Comparison of ENCODE assay signal across 19 cellular contexts in the genomic region with DNA sequence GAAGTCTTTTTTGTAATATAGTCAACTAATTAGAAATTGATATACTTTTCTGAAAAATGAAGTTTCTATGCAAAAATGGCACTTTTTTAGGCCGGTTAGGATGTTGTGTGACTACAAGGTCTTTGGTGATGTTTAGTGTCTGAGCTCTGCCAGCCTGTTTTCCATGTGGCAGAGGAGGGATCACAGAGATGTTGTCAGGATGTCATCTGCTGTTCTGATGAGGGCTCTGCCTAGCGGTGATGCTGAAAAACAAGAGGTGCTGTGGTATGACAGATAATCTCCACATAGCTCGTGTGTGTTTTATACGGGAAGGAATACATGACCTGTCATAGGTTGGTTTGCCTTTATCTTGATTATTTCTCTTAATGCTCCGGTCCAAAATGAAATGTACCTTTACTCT.
"Had no signal": no experiment of that assay in that cellular context is flagged by ENCODE, and none has a peak within 500 bp of the region (broad histone marks: within the 10 kb centered on the region; RNA-seq: fewer than 3 reads in every experiment).

No MANE protein-coding gene starts in this region.

- H3K27me3 ChIP-seq: brain microvascular endothelial cell, hepatocyte, left lung, stomach, testis, upper lobe of left lung had no signal

- H3K9me3 Mint-ChIP-seq: activated CD4-positive, alpha-beta T cell treated with anti-CD3 and anti-CD28 coated beads, Interleukin-2, amount 10 ng/mL, durations not matched to agents 24 days and 14 days; activated naive CD8-positive, alpha-beta T cell treated with anti-CD3 and anti-CD28 coated beads, Interleukin-2, amount 10 ng/mL, durations not matched to agents 7 days and 5 days; central memory CD8-positive, alpha-beta T cell; naive thymus-derived CD4-positive, alpha-beta T cell had no signal

- H3K9me3 ChIP-seq: left lung, mucosa of descending colon, stomach, testis, upper lobe of left lung had no signal

- H3K4me3 ChIP-seq: coronary artery, hepatocyte, left lung, mucosa of descending colon, stomach, testis, upper lobe of left lung had no signal

- H3K27ac ChIP-seq: brain microvascular endothelial cell, coronary artery, hepatocyte, left lung, parathyroid adenoma, stomach, testis, upper lobe of left lung had no signal

- H3K4me3 Mint-ChIP-seq: activated CD4-positive, alpha-beta T cell treated with anti-CD3 and anti-CD28 coated beads, Interleukin-2, amount 10 ng/mL, durations not matched to agents 24 days and 14 days; activated CD8-positive, alpha-beta T cell treated with anti-CD3 and anti-CD28 coated beads, Interleukin-2, amount 10 ng/mL, durations not matched to agents 7 days and 5 days; activated naive CD8-positive, alpha-beta T cell treated with anti-CD3 and anti-CD28 coated beads, Interleukin-2, amount 10 ng/mL, durations not matched to agents 7 days and 5 days; central memory CD8-positive, alpha-beta T cell; naive thymus-derived CD4-positive, alpha-beta T cell had no signal

- ATAC-seq: activated CD8-positive, alpha-beta T cell treated with anti-CD3 and anti-CD28 coated beads, Interleukin-2, amount 10 ng/mL, durations not matched to agents 7 days and 5 days; esophagus mucosa; left lung; mucosa of descending colon; naive thymus-derived CD4-positive, alpha-beta T cell had no signal

- H3K27me3 Mint-ChIP-seq: activated CD4-positive, alpha-beta T cell treated with anti-CD3 and anti-CD28 coated beads, Interleukin-2, amount 10 ng/mL, durations not matched to agents 24 days and 14 days; activated naive CD8-positive, alpha-beta T cell treated with anti-CD3 and anti-CD28 coated beads, Interleukin-2, amount 10 ng/mL, durations not matched to agents 7 days and 5 days; central memory CD8-positive, alpha-beta T cell; naive thymus-derived CD4-positive, alpha-beta T cell had no signal

- H2AFZ ChIP-seq: hepatocyte, parathyroid adenoma had no signal

- H3K4me2 ChIP-seq: hepatocyte had no signal

- H3K4me1 ChIP-seq: left lung, parathyroid adenoma, testis, upper lobe of left lung had no signal

- DNase-seq: activated CD4-positive, alpha-beta T cell treated with anti-CD3 and anti-CD28 coated beads, Interleukin-2, amount 10 ng/mL, durations not matched to agents 24 days and 14 days; activated CD4-positive, CD25-positive, alpha-beta regulatory T cell; activated CD8-positive, alpha-beta memory T cell treated with anti-CD3 and anti-CD28 coated beads, Interleukin-2, amount 50 U/mL, for 4 hours; activated CD8-positive, alpha-beta T cell treated with anti-CD3 and anti-CD28 coated beads, Interleukin-2, amount 10 ng/mL, durations not matched to agents 7 days and 5 days; activated naive CD8-positive, alpha-beta T cell treated with anti-CD3 and anti-CD28 coated beads, Interleukin-2, amount 10 ng/mL, durations not matched to agents 7 days and 5 days; brain microvascular endothelial cell; left lung; mammary epithelial cell; mucosa of descending colon; naive thymus-derived CD4-positive, alpha-beta T cell; stimulated activated CD4-positive, alpha-beta T cell treated with anti-CD3 and anti-CD28 coated beads, Interleukin-1b, Interleukin-23, amount 100 ng/mL, for 48 hours; stomach; testis; upper lobe of left lung had no signal

- H3K9ac ChIP-seq: parathyroid adenoma had no signal

- H3K27ac Mint-ChIP-seq: activated naive CD8-positive, alpha-beta T cell treated with anti-CD3 and anti-CD28 coated beads, Interleukin-2, amount 10 ng/mL, durations not matched to agents 7 days and 5 days had no signal
